In the genomic region with DNA sequence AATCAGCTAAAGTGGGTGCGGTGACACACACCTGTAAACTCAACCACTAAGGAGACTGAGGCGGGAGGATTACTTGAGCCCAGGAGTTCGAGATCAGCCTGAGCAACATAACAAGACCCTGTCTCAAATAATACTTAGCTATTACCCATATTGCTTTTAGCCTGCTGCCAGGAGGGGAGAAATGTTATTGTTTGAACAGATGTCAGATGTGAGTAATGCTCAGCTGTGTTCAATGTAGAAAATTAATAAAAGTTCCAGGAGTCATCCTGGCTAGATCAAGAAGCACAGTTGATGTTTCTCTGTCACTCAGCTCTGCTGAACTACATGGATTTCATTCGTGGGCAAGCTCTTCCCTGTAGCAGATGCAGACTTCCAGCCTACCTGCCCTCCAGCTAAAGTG, we compare ENCODE assay signal across 16 cellular contexts.
"Had no signal": no experiment of that assay in that cellular context is flagged by ENCODE, and none has a peak within 500 bp of the region (broad histone marks: within the 10 kb centered on the region; RNA-seq: fewer than 3 reads in every experiment).

No MANE protein-coding gene starts in this region.

- H3K27me3 Mint-ChIP-seq: brain; dendritic cell treated with granulocyte-macrophage colony-stimulating factor and Interleukin-4, amounts not matched to agents 40 ng/mL and 50 ng/mL, for 4 days; stimulated activated naive CD8-positive, alpha-beta T cell treated with anti-CD3 and anti-CD28 coated beads, Interleukin-15, Interleukin-2, amounts not matched to agents 100 ng/mL and 50 ng/mL, for 24 hours had no signal

- H3K9me3 ChIP-seq: thoracic aorta had no signal

- H3K4me3 Mint-ChIP-seq: brain; dendritic cell treated with granulocyte-macrophage colony-stimulating factor and Interleukin-4, amounts not matched to agents 40 ng/mL and 50 ng/mL, for 4 days; nephron; stimulated activated naive CD8-positive, alpha-beta T cell treated with anti-CD3 and anti-CD28 coated beads, Interleukin-15, Interleukin-2, amounts not matched to agents 100 ng/mL and 50 ng/mL, for 24 hours had no signal

- FAIRE-seq: urothelium cell line had no signal

- DNase-seq: activated effector memory CD4-positive, alpha-beta T cell treated with anti-CD3 and anti-CD28 coated beads, Interleukin-2, amount 50 U/mL, for 16 hours; activated T-cell treated with anti-CD3 and anti-CD28 coated beads, Interleukin-2, amount 50 U/mL, for 1 hour; amniotic stem cell; cerebellar nuclear complex; hippocampal formation; left cardiac atrium; stimulated activated CD4-positive, alpha-beta T cell treated with anti-CD3 and anti-CD28 coated beads, Interleukin-15, amount 100 ng/mL, for 24 hours; stimulated activated CD4-positive, alpha-beta T cell treated with anti-CD3 and anti-CD28 coated beads, Interleukin-4, amount 100 ng/mL, for 24 hours had no signal

- H3K4me3 ChIP-seq: thoracic aorta had no signal

- H2AFZ ChIP-seq: parathyroid adenoma had no signal

- H3K27ac Mint-ChIP-seq: dendritic cell treated with granulocyte-macrophage colony-stimulating factor and Interleukin-4, amounts not matched to agents 40 ng/mL and 50 ng/mL, for 4 days; stimulated activated naive CD8-positive, alpha-beta T cell treated with anti-CD3 and anti-CD28 coated beads, Interleukin-15, Interleukin-2, amounts not matched to agents 100 ng/mL and 50 ng/mL, for 24 hours had no signal

- H3K27ac ChIP-seq: parathyroid adenoma, thoracic aorta had no signal

- ATAC-seq: activated naive CD4-positive, alpha-beta T cell treated with anti-CD3 and anti-CD28 coated beads, Interleukin-2, amount 50 U/mL, for 72 hours; left cardiac atrium had no signal

- H3K79me2 ChIP-seq: parathyroid adenoma had no signal

- H3K9me3 Mint-ChIP-seq: activated naive CD4-positive, alpha-beta T cell treated with anti-CD3 and anti-CD28 coated beads, Interleukin-2, amount 50 U/mL, for 72 hours; brain; dendritic cell treated with granulocyte-macrophage colony-stimulating factor and Interleukin-4, amounts not matched to agents 40 ng/mL and 50 ng/mL, for 4 days; nephron; stimulated activated naive CD8-positive, alpha-beta T cell treated with anti-CD3 and anti-CD28 coated beads, Interleukin-15, Interleukin-2, amounts not matched to agents 100 ng/mL and 50 ng/mL, for 24 hours had no signal

- H3K36me3 ChIP-seq: thoracic aorta had no signal
